In genomic region chr4:99729186-99729585, GRCh38 we compare ENCODE assay signal across 3 cellular contexts.
"Had no signal": no experiment of that assay in that cellular context is flagged by ENCODE, and none has a peak within 500 bp of the region (broad histone marks: within the 10 kb centered on the region; RNA-seq: fewer than 3 reads in every experiment).

No MANE protein-coding gene starts in this region.

- H3K4me3 ChIP-seq: GM12878 had no signal

- DNase-seq: GDM1, GF-D8 had no signal
